In the genomic region with DNA sequence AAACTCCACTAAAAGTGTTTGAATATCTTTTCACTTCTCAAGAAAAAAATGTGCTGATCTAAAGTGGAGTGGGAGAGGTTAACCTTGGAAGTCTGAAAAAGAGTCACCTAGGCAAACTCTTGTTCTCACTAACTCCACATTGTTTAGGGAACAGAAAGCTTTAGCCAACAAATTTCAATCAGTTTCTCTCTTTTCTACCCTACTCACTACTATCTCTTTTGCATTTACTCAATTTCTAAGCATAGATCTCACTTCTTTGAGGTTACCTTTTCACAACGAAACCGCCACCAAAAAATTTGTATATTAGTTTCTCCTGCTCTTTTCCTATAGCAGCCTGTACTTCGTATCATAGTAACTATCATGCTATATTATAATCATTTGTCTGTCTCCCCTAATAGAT, we compare ENCODE assay signal across 14 cellular contexts. TPM values are rescaled to one million over a fixed set of nuclear protein-coding genes. Genes with fewer than 3 reads are reported as not detected.
A peak's percentile ranks its signal among the peaks of the same experiment; 100 is the strongest.
DNase-seq lines count a peak whose midpoint lies in the region; ATAC-seq lines count a peak whose summit lies in the region.
"Had no signal": no experiment of that assay in that cellular context is flagged by ENCODE, and none has a peak within 500 bp of the region (broad histone marks: within the 10 kb centered on the region; RNA-seq: fewer than 3 reads in every experiment).

No MANE protein-coding gene starts in this region.

- POLR2A ChIA-PET in activated CD4-positive, alpha-beta memory T cell treated with anti-CD3 and anti-CD28 coated beads for 36 hours (lab: Charles Lee): no interaction called here

- H3K4me3 Mint-ChIP-seq in activated CD4-positive, alpha-beta memory T cell treated with anti-CD3 and anti-CD28 coated beads for 36 hours: no peak overlapping the region

- DNase-seq in T1000 (lab: John Stamatoyannopoulos, UW): no peak
- no peak for DNase-seq in activated CD4-positive, alpha-beta memory T cell treated with anti-CD3 and anti-CD28 coated beads for 36 hours
- no peak for DNase-seq in NCI-H187 (lab: John Stamatoyannopoulos, UW)
- no peak for DNase-seq in KBM-7
- DNase-seq: anterior cingulate cortex, GM23248, NCI-H1417, NCI-H69, Right ventricle myocardium superior had no signal

- ATAC-seq in GM18867 (IDR thresholded peaks at IDR 0.05; ENCODE audit: unreplicated experiment) (peak; percentile 89), GM21367 (IDR thresholded peaks at IDR 0.05; ENCODE audit: unreplicated experiment) (peak; percentile 83), HG02870 (IDR thresholded peaks at IDR 0.05; ENCODE audit: unreplicated experiment) (peak; percentile 96), HG03469 (IDR thresholded peaks at IDR 0.05; ENCODE audit: unreplicated experiment) (peak; percentile 73)

- intact Hi-C loops in activated CD4-positive, alpha-beta memory T cell treated with anti-CD3 and anti-CD28 coated beads for 36 hours (cut with micrococcal nuclease): no loop called here

- no peaks in the 10 kb centered on the region for H3K27me3 Mint-ChIP-seq in activated CD4-positive, alpha-beta memory T cell treated with anti-CD3 and anti-CD28 coated beads for 36 hours

- H3K36me3 Mint-ChIP-seq in activated CD4-positive, alpha-beta memory T cell treated with anti-CD3 and anti-CD28 coated beads for 36 hours: peaks cover 16% of the 10 kb centered on the region

- CTCF ChIA-PET in activated CD4-positive, alpha-beta memory T cell treated with anti-CD3 and anti-CD28 coated beads for 36 hours (lab: Charles Lee): no interaction called here

- H3K27ac Mint-ChIP-seq in activated CD4-positive, alpha-beta memory T cell treated with anti-CD3 and anti-CD28 coated beads for 36 hours: no peak overlapping the region

- peaks cover 21% of the 10 kb centered on the region for H3K4me1 Mint-ChIP-seq in activated CD4-positive, alpha-beta memory T cell treated with anti-CD3 and anti-CD28 coated beads for 36 hours (ENCODE audit: low read depth)

- in situ Hi-C loops in KBM-7 (cut with MboI; ENCODE audit: low pct_unique_long_range_greater_than_20kb, low sequenced_read_pairs): no loop called here

- no peaks in the 10 kb centered on the region for H3K9me3 Mint-ChIP-seq in activated CD4-positive, alpha-beta memory T cell treated with anti-CD3 and anti-CD28 coated beads for 36 hours

RNA-seq across cellular contexts. Expression of a gene that starts 6.3 kb away (rescaled TPM):
- total RNA-seq in activated CD4-positive, alpha-beta memory T cell treated with anti-CD3 and anti-CD28 coated beads for 36 hours: 10 to 100 TPM; 15.2 to 16.8 TPM

RNA-seq across cellular contexts. Expression of a gene that starts 6.6 kb away (rescaled TPM):
- 10 to 100 TPM; 59.9 to 70.5 TPM for total RNA-seq in activated CD4-positive, alpha-beta memory T cell treated with anti-CD3 and anti-CD28 coated beads for 36 hours

RNA-seq across cellular contexts. Expression of a gene that starts 53.9 kb away (rescaled TPM):
- not detected for total RNA-seq in activated CD4-positive, alpha-beta memory T cell treated with anti-CD3 and anti-CD28 coated beads for 36 hours
- total RNA-seq: foreskin keratinocyte, GM23248, Right ventricle myocardium superior had no signal
